24 cellular contexts compared by ENCODE assay signal in the genomic region with DNA sequence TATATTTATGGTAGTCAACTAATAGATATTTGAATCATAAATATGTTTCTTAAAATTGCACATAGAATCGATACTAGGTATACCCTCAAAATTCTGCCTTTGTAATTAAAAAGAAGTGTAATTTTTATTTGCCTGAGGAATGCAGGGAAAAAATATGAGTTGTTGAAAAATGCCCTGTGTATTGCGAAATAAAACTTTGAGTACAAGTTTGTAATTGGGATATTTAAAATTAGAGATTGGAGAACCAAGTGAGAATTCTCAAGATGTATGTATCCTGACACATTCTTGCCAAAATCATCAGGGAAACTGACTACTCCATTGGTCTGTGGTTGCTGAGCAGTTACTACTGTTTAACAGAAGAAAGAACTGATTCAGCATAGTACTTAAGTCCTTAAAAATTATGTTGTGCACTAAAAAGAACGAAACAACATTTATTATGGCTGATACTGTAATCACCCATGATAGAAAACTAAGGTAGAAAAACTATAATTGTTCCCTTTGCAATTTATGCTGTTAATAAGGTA.
"Had no signal": no experiment of that assay in that cellular context is flagged by ENCODE, and none has a peak within 500 bp of the region (broad histone marks: within the 10 kb centered on the region; RNA-seq: fewer than 3 reads in every experiment).

No MANE protein-coding gene starts in this region.

- H3K27me3 ChIP-seq: breast epithelium, esophagus muscularis mucosa, foreskin keratinocyte, heart left ventricle, right atrium auricular region, stomach, suprapubic skin, tibial artery, upper lobe of right lung had no signal

- H3K4me3 Mint-ChIP-seq: activated CD4-positive, alpha-beta T cell treated with anti-CD3 and anti-CD28 coated beads, Interleukin-2, amount 10 ng/mL, durations not matched to agents 7 days and 5 days; activated naive CD4-positive, alpha-beta T cell treated with anti-CD3 and anti-CD28 coated beads for 36 hours; dendritic cell treated with granulocyte-macrophage colony-stimulating factor and Interleukin-4, amounts not matched to agents 40 ng/mL and 50 ng/mL, for 4 days; immature natural killer cell; stimulated activated naive B cell treated with anti-CD40 and anti-IgM and Interleukin-4, amounts not matched to agents 10 μg/mL and 1 μg/mL and 100 μg/mL, for 72 hours had no signal

- ATAC-seq: foreskin keratinocyte; heart left ventricle; left colon; stimulated activated naive B cell treated with anti-CD40 and anti-IgM and Interleukin-4, amounts not matched to agents 10 μg/mL and 1 μg/mL and 100 μg/mL, for 72 hours; upper lobe of right lung had no signal

- H3K27me3 Mint-ChIP-seq: activated CD4-positive, alpha-beta T cell treated with anti-CD3 and anti-CD28 coated beads, Interleukin-2, amount 10 ng/mL, durations not matched to agents 7 days and 5 days; dendritic cell treated with granulocyte-macrophage colony-stimulating factor and Interleukin-4, amounts not matched to agents 40 ng/mL and 50 ng/mL, for 4 days; stimulated activated naive B cell treated with anti-CD40 and anti-IgM and Interleukin-4, amounts not matched to agents 10 μg/mL and 1 μg/mL and 100 μg/mL, for 72 hours had no signal

- H3K4me1 ChIP-seq: breast epithelium, esophagus muscularis mucosa, foreskin keratinocyte, heart left ventricle, right atrium auricular region, stomach, suprapubic skin, tibial artery, upper lobe of right lung had no signal

- H3K27ac Mint-ChIP-seq: activated CD4-positive, alpha-beta T cell treated with anti-CD3 and anti-CD28 coated beads, Interleukin-2, amount 10 ng/mL, durations not matched to agents 7 days and 5 days; activated naive CD4-positive, alpha-beta T cell treated with anti-CD3 and anti-CD28 coated beads for 36 hours had no signal

- H3K9me3 Mint-ChIP-seq: activated naive CD4-positive, alpha-beta T cell treated with anti-CD3 and anti-CD28 coated beads for 36 hours; dendritic cell treated with granulocyte-macrophage colony-stimulating factor and Interleukin-4, amounts not matched to agents 40 ng/mL and 50 ng/mL, for 4 days; immature natural killer cell had no signal

- H3K9me3 ChIP-seq: breast epithelium, esophagus muscularis mucosa, right atrium auricular region, stomach, suprapubic skin, tibial artery, upper lobe of right lung had no signal

- H3K4me3 ChIP-seq: breast epithelium, esophagus muscularis mucosa, heart left ventricle, right atrium auricular region, smooth muscle cell, stomach, suprapubic skin, tibial artery, upper lobe of right lung had no signal

- H3K36me3 ChIP-seq: breast epithelium, esophagus muscularis mucosa, right atrium auricular region, stomach, suprapubic skin, tibial artery, upper lobe of right lung had no signal

- DNase-seq: activated CD4-positive, alpha-beta T cell treated with anti-CD3 and anti-CD28 coated beads, Interleukin-2, amount 10 ng/mL, durations not matched to agents 7 days and 5 days; activated effector memory CD4-positive, alpha-beta T cell treated with Interleukin-2 at 50 U/mL for 16 hours; activated naive CD4-positive, alpha-beta T cell treated with anti-CD3 and anti-CD28 coated beads for 36 hours; central memory CD4-positive, alpha-beta T cell; foreskin keratinocyte; heart left ventricle; hypothalamus; immature natural killer cell; kidney; left colon; mammary epithelial cell; stimulated activated CD4-positive, alpha-beta T cell treated with anti-CD3 and anti-CD28 coated beads, Interleukin-1b, Interleukin-23, amount 100 ng/mL, for 48 hours; stimulated activated CD4-positive, alpha-beta T cell treated with anti-CD3 and anti-CD28 coated beads, Interleukin-4, amount 100 ng/mL, for 4 hours; stimulated activated CD8-positive, alpha-beta memory T cell treated with anti-CD3 and anti-CD28 coated beads, Interleukin-4, amount 100 ng/mL, for 48 hours; stimulated activated naive B cell treated with anti-CD40 and anti-IgM and Interleukin-4, amounts not matched to agents 10 μg/mL and 1 μg/mL and 100 μg/mL, for 72 hours; stomach; tibial artery; upper lobe of right lung had no signal
